In genomic region chr5:96157841-96158291, GRCh38 we compare ENCODE assay signal across 21 cellular contexts.
DNase-seq lines count a peak whose midpoint lies in the region; ATAC-seq and TF ChIP-seq lines count a peak whose summit lies in the region.
"Had no signal": no experiment of that assay in that cellular context is flagged by ENCODE, and none has a peak within 500 bp of the region (broad histone marks: within the 10 kb centered on the region; RNA-seq: fewer than 3 reads in every experiment).

No MANE protein-coding gene starts in this region.

- H3K36me3 Mint-ChIP-seq in activated CD8-positive, alpha-beta memory T cell treated with anti-CD3 and anti-CD28 coated beads, Interleukin-2, amount 10 ng/mL, durations not matched to agents 7 days and 5 days, result peaks cover 1% of the 10 kb centered on the region
- H3K36me3 Mint-ChIP-seq: CD8-positive, alpha-beta memory T cell; IgD-negative memory B cell had no signal

- H3K9me3 ChIP-seq in A673 (ENCODE audit: low read depth, low read length, poor library complexity, severe bottlenecking) (no peaks in the 10 kb centered on the region), uterus (no peaks in the 10 kb centered on the region)
- H3K9me3 ChIP-seq: gastroesophageal sphincter had no signal

- intact Hi-C loops in A673 (cut with micrococcal nuclease; ENCODE audit: unreplicated experiment) (no loop called here), left colon (cut with DNase I, micrococcal nuclease) (no loop called here), uterus (cut with DNase I; ENCODE audit: low total_unique reads) (no loop called here)

- no peak overlapping the region for H3K4me3 Mint-ChIP-seq in activated CD8-positive, alpha-beta memory T cell treated with anti-CD3 and anti-CD28 coated beads, Interleukin-2, amount 10 ng/mL, durations not matched to agents 7 days and 5 days
- H3K4me3 Mint-ChIP-seq: CD8-positive, alpha-beta memory T cell; IgD-negative memory B cell; nephron progenitor cell; stimulated activated naive CD8-positive, alpha-beta T cell treated with anti-CD3 and anti-CD28 coated beads, Interleukin-15, Interleukin-2, amounts not matched to agents 100 ng/mL and 50 ng/mL, for 24 hours had no signal

- DNase-seq in A673 (ENCODE audit: low spot score) (peak; percentile 39), HCEC 1CT (peak; percentile 36), left colon (no peak), RWPE1 (ENCODE audit: low spot score) (no peak), uterus (no peak)
- no peak for DNase-seq in activated CD8-positive, alpha-beta memory T cell treated with anti-CD3 and anti-CD28 coated beads, Interleukin-2, amount 10 ng/mL, durations not matched to agents 7 days and 5 days
- DNase-seq: activated gamma-delta T cell treated with Interleukin-2 at 50 U/mL for 16 hours; aorta; CD8-positive, alpha-beta memory T cell; H7; nephron progenitor cell; retina; RPMI8226; stimulated activated CD4-positive, alpha-beta T cell treated with anti-CD3 and anti-CD28 coated beads, Interleukin-15, amount 100 ng/mL, for 24 hours had no signal

- ATAC-seq in left colon (peak; percentile 83), GM19324 (IDR thresholded peaks at IDR 0.05; ENCODE audit: low FRiP score, unreplicated experiment) (no peak)
- ATAC-seq in activated CD8-positive, alpha-beta memory T cell treated with anti-CD3 and anti-CD28 coated beads, Interleukin-2, amount 10 ng/mL, durations not matched to agents 7 days and 5 days, result no peak
- ATAC-seq: gastroesophageal sphincter, GM12878 had no signal

- CTCF ChIA-PET in A673 (lab: Charles Lee) (no interaction called here), RWPE1 (lab: Yijun Ruan, JAX) (no interaction called here)
- CTCF ChIA-PET in activated CD8-positive, alpha-beta memory T cell treated with anti-CD3 and anti-CD28 coated beads, Interleukin-2, amount 10 ng/mL, durations not matched to agents 7 days and 5 days (lab: Charles Lee), result no interaction called here

- POLR2A ChIA-PET in A673 (lab: Charles Lee; ENCODE audit: low non-redundant PET), result no interaction called here
- POLR2A ChIA-PET in RWPE1 (lab: Yijun Ruan, JAX; ENCODE audit: low non-redundant PET), result no interaction called here

- no TSS peak for BruUV-seq in A673 (replicated peaks; lab: Mats Ljungman, UMichigan)

- peaks cover 22% of the 10 kb centered on the region for H3K27me3 Mint-ChIP-seq in activated CD8-positive, alpha-beta memory T cell treated with anti-CD3 and anti-CD28 coated beads, Interleukin-2, amount 10 ng/mL, durations not matched to agents 7 days and 5 days

- H3K36me3 ChIP-seq in A673 (ENCODE audit: insufficient read depth, low read length, poor library complexity, severe bottlenecking) (no peaks in the 10 kb centered on the region), uterus (no peaks in the 10 kb centered on the region)
- H3K36me3 ChIP-seq: gastroesophageal sphincter had no signal

- H3K27ac Mint-ChIP-seq in activated CD8-positive, alpha-beta memory T cell treated with anti-CD3 and anti-CD28 coated beads, Interleukin-2, amount 10 ng/mL, durations not matched to agents 7 days and 5 days, result no peak overlapping the region
- H3K27ac Mint-ChIP-seq: nephron progenitor cell; stimulated activated naive CD8-positive, alpha-beta T cell treated with anti-CD3 and anti-CD28 coated beads, Interleukin-15, Interleukin-2, amounts not matched to agents 100 ng/mL and 50 ng/mL, for 24 hours had no signal

- H3K4me3 ChIP-seq in A673 (ENCODE audit: low read depth, low read length, poor library complexity, severe bottlenecking) (no peak overlapping the region), uterus (no peak overlapping the region)
- H3K4me3 ChIP-seq: gastroesophageal sphincter, GM12878, lung had no signal

- H3K4me1 Mint-ChIP-seq in activated CD8-positive, alpha-beta memory T cell treated with anti-CD3 and anti-CD28 coated beads, Interleukin-2, amount 10 ng/mL, durations not matched to agents 7 days and 5 days, result peaks cover 2% of the 10 kb centered on the region
- H3K4me1 Mint-ChIP-seq: CD8-positive, alpha-beta memory T cell; nephron progenitor cell had no signal

- no peak for TF ChIP-seq CTCF in A673 (conservative IDR thresholded peaks at IDR 0.05; ENCODE audit: low read depth, low read length)
- no peak for TF ChIP-seq CTCF in VCaP (conservative IDR thresholded peaks at IDR 0.05)
- TF ChIP-seq CTCF in RWPE1 (conservative IDR thresholded peaks at IDR 0.05; ENCODE audit: low read depth), result no peak
- TF ChIP-seq CTCF in uterus (IDR thresholded peaks at IDR 0.05), result no peak

- TF ChIP-seq POLR2A in uterus (IDR thresholded peaks at IDR 0.05), result no peak

- peaks cover 5% of the 10 kb centered on the region for H3K4me1 ChIP-seq in A673 (ENCODE audit: insufficient read depth, low read length, poor library complexity, severe bottlenecking)
- H3K4me1 ChIP-seq in uterus, result no peaks in the 10 kb centered on the region

- no peaks in the 10 kb centered on the region for H3K9me3 Mint-ChIP-seq in activated CD8-positive, alpha-beta memory T cell treated with anti-CD3 and anti-CD28 coated beads, Interleukin-2, amount 10 ng/mL, durations not matched to agents 7 days and 5 days (ENCODE audit: low read depth)
- H3K9me3 Mint-ChIP-seq: CD8-positive, alpha-beta memory T cell; stimulated activated naive CD8-positive, alpha-beta T cell treated with anti-CD3 and anti-CD28 coated beads, Interleukin-15, Interleukin-2, amounts not matched to agents 100 ng/mL and 50 ng/mL, for 24 hours had no signal

- H3K27me3 ChIP-seq in A673 (replicated peaks; ENCODE audit: insufficient read depth, low read depth, low read length, poor library complexity), result no peaks in the 10 kb centered on the region
- no peaks in the 10 kb centered on the region for H3K27me3 ChIP-seq in uterus
- H3K27me3 ChIP-seq: gastroesophageal sphincter had no signal

- H3K27ac ChIP-seq in A673 (ENCODE audit: low read depth, low read length, poor library complexity, severe bottlenecking), result no peak overlapping the region
- peak overlapping the region; percentile 83 for H3K27ac ChIP-seq in VCaP
- H3K27ac ChIP-seq in RWPE1, result no peak overlapping the region
- no peak overlapping the region for H3K27ac ChIP-seq in uterus

Comparison
In these comparisons a context has a peak if more than half of its experiments do, and no peak if none do; other contexts are left out.
1. DNase-seq: peak in A673 (single experiment) and HCEC 1CT (single experiment); none in left colon (0 of 2), RWPE1 (single experiment), uterus (0 of 2) and activated CD8-positive, alpha-beta memory T cell treated with anti-CD3 and anti-CD28 coated beads, Interleukin-2, amount 10 ng/mL, durations not matched to agents 7 days and 5 days (single experiment).